In the genomic region with DNA sequence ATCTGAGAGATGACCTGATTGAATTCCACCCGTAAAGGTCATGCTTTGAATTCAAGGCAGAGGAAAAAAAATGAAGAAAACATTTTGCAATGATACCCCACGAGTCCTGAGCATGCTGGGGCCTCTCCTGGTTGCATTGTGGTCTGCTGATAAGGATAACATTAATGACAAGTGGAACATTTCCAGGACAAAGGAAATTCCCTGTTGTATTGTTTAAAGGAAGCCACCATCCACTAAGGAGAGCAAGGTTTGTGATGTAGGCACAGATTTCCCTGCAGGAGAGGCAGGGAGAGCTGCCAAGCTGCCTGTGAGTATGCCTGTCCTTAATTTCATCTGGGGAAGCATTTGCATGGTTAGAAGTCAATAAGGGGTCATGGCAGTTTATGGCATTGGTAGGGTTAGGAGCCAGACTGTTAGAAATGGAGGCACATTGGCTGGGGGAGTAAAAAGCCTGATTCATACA, we compare ENCODE assay signal across 9 cellular contexts. TPM values are rescaled to one million over a fixed set of nuclear protein-coding genes. Genes with fewer than 3 reads are reported as not detected.
A peak's percentile ranks its signal among the peaks of the same experiment; 100 is the strongest.
DNase-seq lines count a peak whose midpoint lies in the region; ATAC-seq, FAIRE-seq and TF ChIP-seq lines count a peak whose summit lies in the region.
"Had no signal": no experiment of that assay in that cellular context is flagged by ENCODE, and none has a peak within 500 bp of the region (broad histone marks: within the 10 kb centered on the region; RNA-seq: fewer than 3 reads in every experiment).

No MANE protein-coding gene starts in this region.

- WGBS in SK-N-SH (ENCODE audit: low lambda C conversion rate) = 17% methylated on average over 2 of the region's 2 CpGs

- H3K79me2 ChIP-seq in SK-N-SH (ENCODE audit: insufficient read depth) = peaks cover 94% of the 10 kb centered on the region

- TF ChIP-seq EP300 in SK-N-SH (IDR thresholded peaks at IDR 0.05; ENCODE audit: borderline replicate concordance in 1 of 2, low read depth in 1 of 2, low read length in 1 of 2) = no peak

- H3K27me3 ChIP-seq in SK-N-SH (ENCODE audit: insufficient read depth) (no peaks in the 10 kb centered on the region), skeletal muscle tissue (ENCODE audit: control insufficient read depth in 3 of 3, insufficient read depth in 3 of 3, low read length in 3 of 3) (no peaks in the 10 kb centered on the region)

- no peaks in the 10 kb centered on the region for H4K20me1 ChIP-seq in SK-N-SH (ENCODE audit: insufficient read depth)

- no peaks in the 10 kb centered on the region for H3K9me3 ChIP-seq in SK-N-SH
- no peaks in the 10 kb centered on the region for H3K9me3 ChIP-seq in skeletal muscle tissue (ENCODE audit: control insufficient read depth in 3 of 3, low read length in 3 of 3)

- CTCF ChIA-PET in SK-N-SH (lab: Yijun Ruan, JAX) = no interaction called here

- POLR2A ChIA-PET in SK-N-SH (lab: Yijun Ruan, JAX) = no interaction called here

- peak overlapping the region; percentile 63 for H3K4me2 ChIP-seq in SK-N-SH

- no peak overlapping the region for H3K4me3 ChIP-seq in SK-N-SH (ENCODE audit: low read depth in 2 of 2, low read length in 1 of 2)
- peak overlapping the region; percentile 32 for H3K4me3 ChIP-seq in fibroblast of villous mesenchyme (ENCODE audit: low read depth, low read length)
- H3K4me3 ChIP-seq in skeletal muscle tissue (ENCODE audit: low read length in 3 of 3) = peak overlapping the region in 1 of 3 donors; percentile 14

- DNase-seq in GM18507 (ENCODE audit: extremely low spot score, insufficient read length, low read depth) (no peak), SK-N-SH (no peak), fibroblast of villous mesenchyme (ENCODE audit: low read depth) (peak; percentile 48), iPS-NIHi11 (ENCODE audit: low spot score) (no peak), ecto neural progenitor cell (ENCODE audit: low spot score) (no peak), SW 1271 (lab: John Stamatoyannopoulos, UW) (no peak)

- H3K9ac ChIP-seq in SK-N-SH (peak overlapping the region; percentile 42; the same call in 1 of the 2 replicates), skeletal muscle tissue (ENCODE audit: low read depth in 1 of 3, low read length in 3 of 3) (peak overlapping the region in 1 of 3 donors; percentile 3)

- H3K4me1 ChIP-seq in SK-N-SH (ENCODE audit: control insufficient read depth in 1 of 2, insufficient read depth in 2 of 2, low read depth in 1 of 2, low read length in 1 of 2) = peaks cover 12 to 31% of the 10 kb centered on the region in 2 experiments
- H3K4me1 ChIP-seq in skeletal muscle tissue (ENCODE audit: control insufficient read depth in 3 of 3, insufficient read depth in 3 of 3, low read length in 3 of 3) = peaks cover 35 to 42% (median 36%) of the 10 kb centered on the region in 3 donors

- H3K9me2 ChIP-seq in SK-N-SH = no peaks in the 10 kb centered on the region

- peak; percentile 48 for FAIRE-seq in GM18507 (lab: Jason Lieb, UNC)
- FAIRE-seq: islet of Langerhans had no signal

- H3K36me3 ChIP-seq in SK-N-SH (replicated peaks in 1 of 2; ENCODE audit: control insufficient read depth in 1 of 2, insufficient read depth in 2 of 2, low read length in 1 of 2) (peaks cover 0 to 7% of the 10 kb centered on the region in 2 experiments), skeletal muscle tissue (ENCODE audit: control insufficient read depth in 3 of 3, insufficient read depth in 3 of 3, low read length in 3 of 3) (peaks cover 0 to 2% (median 0%) of the 10 kb centered on the region in 3 donors)

- TF ChIP-seq RAD21 in SK-N-SH (IDR thresholded peaks at IDR 0.05; ENCODE audit: low read length) = no peak

- H3K27ac ChIP-seq in SK-N-SH (ENCODE audit: low read depth in 2 of 2, low read length in 1 of 2) = peak overlapping the region; percentile 39 to 76; a peak in 3 of 4 replicates
- H3K27ac ChIP-seq in skeletal muscle tissue (ENCODE audit: low read depth, low read length) = peak overlapping the region; percentile 75

- no peak overlapping the region for H2AFZ ChIP-seq in SK-N-SH (ENCODE audit: low read depth)

- peaks cover 9% of the 10 kb centered on the region for H3F3A ChIP-seq in SK-N-SH (replicated peaks; ENCODE audit: insufficient read depth)

- TF ChIP-seq CTCF in SK-N-SH (IDR thresholded peaks at IDR 0.05) (no peak), fibroblast of villous mesenchyme (IDR thresholded peaks at IDR 0.05; ENCODE audit: insufficient read depth, low read depth, low read length) (no peak)

- no peak for ATAC-seq in GM18870 (IDR thresholded peaks at IDR 0.05; ENCODE audit: unreplicated experiment)

TF ChIP-seq in SK-N-SH, 30 proteins besides CTCF, POLR2A, EP300 and RAD21:
- no peak for TF ChIP-seq FOSL2 (IDR thresholded peaks at IDR 0.05; ENCODE audit: borderline replicate concordance, low read depth)
- TF ChIP-seq TAF1 (IDR thresholded peaks at IDR 0.05; ENCODE audit: borderline replicate concordance, low read depth, low read length) = no peak
- TF ChIP-seq TCF12 (IDR thresholded peaks at IDR 0.05) = peak; percentile 16; the same call in 1 of the 2 replicates
- TF ChIP-seq MXI1 (IDR thresholded peaks at IDR 0.05; ENCODE audit: low read depth, low read length) = no peak
- TF ChIP-seq MEF2A (IDR thresholded peaks at IDR 0.05; ENCODE audit: borderline replicate concordance, low read depth) = no peak
- no peak for TF ChIP-seq REST (IDR thresholded peaks at IDR 0.05; ENCODE audit: low read depth, low read length)
- 0 out of 2 replicates have a peak, but pooled peaks have one; percentile 17 for TF ChIP-seq NFIC (IDR thresholded peaks at IDR 0.05; ENCODE audit: borderline replicate concordance)
- TF ChIP-seq GATA2 (CRISPR knock-in tag; IDR thresholded peaks at IDR 0.05) = no peak; the same call in 1 of the 2 replicates

RNA-seq across cellular contexts. Expression of gene FLI1, which starts 21.9 kb away (rescaled TPM):
- polyA plus RNA-seq in SK-N-SH (2012; rRNA removed) = 14.7 and 16.7 TPM in 2 replicates
- polyA plus RNA-seq in SK-N-SH (2012; cell fraction: cytosol; rRNA removed) = 6.6 and 9.8 TPM in 2 replicates
- polyA plus RNA-seq in SK-N-SH (2012; cell fraction: nucleus; rRNA removed) = 10.6 and 13.2 TPM in 2 replicates
- total RNA-seq in fibroblast of villous mesenchyme (6.9 and 10.6 TPM in 2 replicates), skeletal muscle tissue (9.4 TPM)
